In the genomic region with DNA sequence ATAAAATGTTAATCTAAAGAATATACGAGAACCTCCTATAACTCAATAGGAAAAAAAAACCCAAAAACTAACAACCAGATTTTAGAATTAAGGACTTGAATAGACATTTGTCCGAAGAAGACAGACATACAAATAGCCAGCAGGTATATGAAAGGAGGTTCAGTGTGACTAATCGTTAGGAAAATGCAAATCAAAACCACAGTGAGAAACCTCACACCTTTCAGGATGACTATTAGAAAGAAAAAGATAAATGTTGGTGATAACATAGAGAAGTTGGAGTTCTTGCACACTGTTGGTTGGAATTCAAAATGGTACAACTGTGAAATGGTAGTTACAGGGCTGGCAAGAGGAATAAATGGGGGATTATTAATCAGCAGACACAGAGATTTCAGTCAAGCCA, we compare ENCODE assay signal across 10 cellular contexts.
"Had no signal": no experiment of that assay in that cellular context is flagged by ENCODE, and none has a peak within 500 bp of the region (broad histone marks: within the 10 kb centered on the region; RNA-seq: fewer than 3 reads in every experiment).

No MANE protein-coding gene starts in this region.

- H3K4me1 ChIP-seq: esophagus muscularis mucosa, lower lobe of right lung, tibial nerve had no signal

- ATAC-seq: lower lobe of right lung; naive thymus-derived CD4-positive, alpha-beta T cell had no signal

- H3K4me3 Mint-ChIP-seq: naive thymus-derived CD4-positive, alpha-beta T cell had no signal

- H3K27me3 Mint-ChIP-seq: naive thymus-derived CD4-positive, alpha-beta T cell had no signal

- DNase-seq: activated CD4-positive, alpha-beta T cell treated with anti-CD3 and anti-CD28 coated beads for 1 hour; activated CD4-positive, alpha-beta T cell treated with anti-CD3 and anti-CD28 coated beads, Interleukin-2, amount 50 U/mL, for 48 hours; activated naive CD4-positive, alpha-beta T cell; glutamatergic neuron; lower lobe of right lung; naive thymus-derived CD4-positive, alpha-beta T cell; retina had no signal

- H3K36me3 ChIP-seq: cardiac muscle cell, esophagus muscularis mucosa, lower lobe of right lung, tibial nerve had no signal

- H3K4me3 ChIP-seq: cardiac muscle cell, esophagus muscularis mucosa, lower lobe of right lung, tibial nerve had no signal

- H3K27ac Mint-ChIP-seq: naive thymus-derived CD4-positive, alpha-beta T cell had no signal

- H3K9me3 ChIP-seq: esophagus muscularis mucosa, lower lobe of right lung, tibial nerve had no signal
